8 cellular contexts compared by ENCODE assay signal in genomic region chr4:135007400-135007799, GRCh38.
"Had no signal": no experiment of that assay in that cellular context is flagged by ENCODE, and none has a peak within 500 bp of the region (broad histone marks: within the 10 kb centered on the region; RNA-seq: fewer than 3 reads in every experiment).

No MANE protein-coding gene starts in this region.

- DNase-seq: H9, HCEC 1CT, IMR-90 had no signal

- FAIRE-seq: H1, H54, HTR-8/SVneo, K562 had no signal

- H3K4me3 ChIP-seq: GM23338, K562 had no signal

- H3K4me2 ChIP-seq: GM23338 had no signal

- H2AFZ ChIP-seq: GM23338 had no signal

- ATAC-seq: K562 had no signal
